ENCODE assay signal across 5 cellular contexts in the genomic region with DNA sequence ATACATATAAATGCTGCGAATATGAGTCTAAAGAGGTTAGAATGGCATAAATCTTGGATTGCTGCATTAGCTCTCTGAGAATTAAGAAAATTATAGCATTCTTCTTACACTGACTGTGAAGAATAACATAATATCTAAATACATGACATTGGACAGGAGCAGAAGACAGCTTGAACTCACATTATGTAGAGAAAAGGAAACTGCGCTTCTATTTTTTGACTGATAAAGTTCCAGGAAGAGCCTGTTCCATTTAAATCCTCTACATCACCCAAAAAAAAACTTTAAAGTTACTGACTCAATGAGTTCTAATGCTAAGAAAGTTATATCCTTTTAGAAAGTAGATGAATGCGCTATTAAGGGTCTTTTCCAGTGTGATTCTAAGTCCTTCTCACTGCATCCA. TPM values are rescaled to one million over a fixed set of nuclear protein-coding genes. Genes with fewer than 3 reads are reported as not detected.
"Had no signal": no experiment of that assay in that cellular context is flagged by ENCODE, and none has a peak within 500 bp of the region (broad histone marks: within the 10 kb centered on the region; RNA-seq: fewer than 3 reads in every experiment).

No MANE protein-coding gene starts in this region.

RNA-seq across cellular contexts. Expression of a gene that starts 17.4 kb away (rescaled TPM):
- total RNA-seq: HepG2, HT-29, HT1080, IMR-90, K562 had no signal

RNA-seq across cellular contexts. Expression of a gene that starts 27.8 kb away (rescaled TPM):
- total RNA-seq: HepG2, HT-29, HT1080, IMR-90, K562 had no signal
